25 cellular contexts compared by ENCODE assay signal in genomic region chr22:38079804-38080203, GRCh38. TPM values are rescaled to one million over a fixed set of nuclear protein-coding genes. Genes with fewer than 3 reads are reported as not detected.
DNase-seq lines count a peak whose midpoint lies in the region; ATAC-seq and TF ChIP-seq lines count a peak whose summit lies in the region.
"Had no signal": no experiment of that assay in that cellular context is flagged by ENCODE, and none has a peak within 500 bp of the region (broad histone marks: within the 10 kb centered on the region; RNA-seq: fewer than 3 reads in every experiment).

No MANE protein-coding gene starts in this region.

- BruUV-seq in IMR-90 (replicated peaks; lab: Mats Ljungman, UMichigan), result no TSS peak

- H3K36me3 Mint-ChIP-seq in endothelial cell (ENCODE audit: low read depth, unreplicated experiment) (peaks cover 4% of the 10 kb centered on the region), natural killer cell (no peaks in the 10 kb centered on the region), type B pancreatic cell (no peaks in the 10 kb centered on the region)

- no peak overlapping the region for H3K27ac ChIP-seq in IMR-90 (ENCODE audit: insufficient read depth, low read length)
- H3K27ac ChIP-seq: SJSA1 had no signal

- H2BK5ac ChIP-seq in IMR-90 (ENCODE audit: low read depth, low read length, poor library complexity, severe bottlenecking), result no peak overlapping the region

- DNase-seq in IMR-90 (no peak), endothelial cell (ENCODE audit: low spot score) (no peak), natural killer cell (no peak), type B pancreatic cell (ENCODE audit: extremely low spot score, unreplicated experiment) (no peak), dermis blood vessel endothelial cell (no peak), NCI-H524 (lab: John Stamatoyannopoulos, UW) (no peak)
- DNase-seq: BE2C; Calu3; DMS79 treated with DMSO at 0.1 percent for 48 hours; GF-D8; HCEC 1CT; NCI-H1092; NCI-H1436; NCI-H187 treated with DMSO at 0.1 percent for 48 hours; NCI-H2171 treated with DMSO at 0.1 percent for 48 hours; NCI-H345; NCI-H524 treated with DMSO at 0.1 percent for 48 hours; NCI-H774; NK-92 treated with Interleukin-12 subunit alpha and Interleukin-12 subunit beta, amount 100 ng/mL, for 24 hours; PC-3; RPMI8226 had no signal

- no peak overlapping the region for H4K91ac ChIP-seq in IMR-90 (ENCODE audit: insufficient read depth, low read depth, low read length)

- H3K4me3 Mint-ChIP-seq in endothelial cell (ENCODE audit: unreplicated experiment) (peak overlapping the region; percentile 51), natural killer cell (peak overlapping the region; percentile 62), type B pancreatic cell (peak overlapping the region; percentile 41)

- TF ChIP-seq POLR2A in IMR-90 (IDR thresholded peaks at IDR 0.05; ENCODE audit: low read depth, low read length), result no peak

- H2BK20ac ChIP-seq in IMR-90 (ENCODE audit: low read depth, low read length), result no peak overlapping the region

- no peaks in the 10 kb centered on the region; the same call in 1 of the 2 replicates for H3K4me1 ChIP-seq in IMR-90 (ENCODE audit: control insufficient read depth, insufficient read depth, low read length)
- H3K4me1 ChIP-seq: BE2C had no signal

- peak overlapping the region; percentile 82 for H2AK9ac ChIP-seq in IMR-90 (replicated peaks; ENCODE audit: low read depth, low read length, poor library complexity)

- POLR2A ChIA-PET in IMR-90 (lab: Charles Lee; ENCODE audit: unreplicated experiment), result no interaction called here

- no peak overlapping the region for H4K5ac ChIP-seq in IMR-90 (ENCODE audit: low read depth, low read length)

- no peaks in the 10 kb centered on the region for H3K79me1 ChIP-seq in IMR-90 (ENCODE audit: low read depth in 1 of 2, low read length in 2 of 2)

- dilution Hi-C loops in IMR-90 (cut with HindIII; ENCODE audit: low sequenced_read_pairs, unreplicated experiment), result no loop called here

- no peak overlapping the region for H3K9ac ChIP-seq in IMR-90 (ENCODE audit: low read depth, low read length)

- TF ChIP-seq CTCF in IMR-90 (conservative IDR thresholded peaks at IDR 0.05; ENCODE audit: low read depth, low read length) (no peak), endothelial cell (IDR thresholded peaks at IDR 0.05; ENCODE audit: unreplicated experiment) (no peak), natural killer cell (IDR thresholded peaks at IDR 0.05) (no peak), type B pancreatic cell (conservative IDR thresholded peaks at IDR 0.05) (no peak)

- H3K36me3 ChIP-seq in IMR-90 (ENCODE audit: control insufficient read depth, insufficient read depth, low read length), result peaks cover under 1% of the 10 kb centered on the region; the same call in 1 of the 2 replicates
- H3K36me3 ChIP-seq: BE2C, SJSA1 had no signal

- no peak overlapping the region for H3K27ac Mint-ChIP-seq in endothelial cell (ENCODE audit: unreplicated experiment)
- no peak overlapping the region for H3K27ac Mint-ChIP-seq in natural killer cell
- H3K27ac Mint-ChIP-seq in type B pancreatic cell, result no peak overlapping the region

- H3K27me3 Mint-ChIP-seq in endothelial cell (ENCODE audit: unreplicated experiment) (peaks cover 15% of the 10 kb centered on the region), natural killer cell (ENCODE audit: low read depth in 2 of 2) (no peaks in the 10 kb centered on the region), type B pancreatic cell (no peaks in the 10 kb centered on the region)

- in situ Hi-C loops in IMR-90 (cut with MboI; ENCODE audit: low sequenced_read_pairs), result no loop called here

- no peak overlapping the region for H4K8ac ChIP-seq in IMR-90 (ENCODE audit: low read depth in 2 of 2, low read length in 2 of 2)

- H3K4me1 Mint-ChIP-seq in endothelial cell (ENCODE audit: unreplicated experiment) (no peaks in the 10 kb centered on the region), natural killer cell (peaks cover 0 to 15% of the 10 kb centered on the region in 2 donors), type B pancreatic cell (ENCODE audit: unreplicated experiment) (no peaks in the 10 kb centered on the region)

- H3K4me3 ChIP-seq in IMR-90 (ENCODE audit: insufficient read depth, low read depth, low read length), result no peak overlapping the region
- H3K4me3 ChIP-seq: SJSA1 had no signal

- 71% methylated on average over 5 of the region's 7 CpGs; no CpG with 5 or more reads in 1 of the 2 experiments for WGBS in IMR-90 (ENCODE audit: extremely low coverage in 2 of 2, insufficient read length in 1 of 2), 2 experiments

- H2AFZ ChIP-seq in IMR-90 (replicated peaks; ENCODE audit: low read length, poor library complexity), result peak overlapping the region; percentile 23

- H3K4me2 ChIP-seq in IMR-90 (ENCODE audit: low read depth, low read length), result no peak overlapping the region

- no peak overlapping the region for H3K4ac ChIP-seq in IMR-90 (ENCODE audit: low read depth, low read length)

- H3K23ac ChIP-seq in IMR-90 (ENCODE audit: low read depth, low read length), result no peak overlapping the region

- H3K14ac ChIP-seq in IMR-90 (replicated peaks; ENCODE audit: low read depth, low read length), result no peak overlapping the region

- CTCF ChIA-PET in IMR-90 (lab: Yijun Ruan, JAX), result no interaction called here

- no peak overlapping the region for H2BK15ac ChIP-seq in IMR-90 (ENCODE audit: low read depth, low read length)

- ATAC-seq in IMR-90 (ENCODE audit: low read depth), result no peak
- ATAC-seq in natural killer cell, result no peak
- no peak for ATAC-seq in HG02763 (IDR thresholded peaks at IDR 0.05; ENCODE audit: unreplicated experiment)
- ATAC-seq: PC-3 had no signal

- H3K9me3 Mint-ChIP-seq in endothelial cell (ENCODE audit: unreplicated experiment) (no peaks in the 10 kb centered on the region), natural killer cell (no peaks in the 10 kb centered on the region), type B pancreatic cell (no peaks in the 10 kb centered on the region)

- intact Hi-C loops in IMR-90 (cut with micrococcal nuclease) (no loop called here), natural killer cell (cut with micrococcal nuclease) (no loop called here)

- H3K27me3 ChIP-seq in IMR-90 (ENCODE audit: control insufficient read depth, insufficient read depth, low read length), result peaks cover 34% of the 10 kb centered on the region

- no peak overlapping the region for H3K56ac ChIP-seq in IMR-90 (ENCODE audit: extremely low read depth, insufficient read depth, low read length)

- H3K9me3 ChIP-seq in IMR-90 (ENCODE audit: control insufficient read depth, insufficient read depth, low read length), result no peaks in the 10 kb centered on the region
- H3K9me3 ChIP-seq: BE2C, SJSA1 had no signal

- TF ChIP-seq RAD21 in IMR-90 (IDR thresholded peaks at IDR 0.05; ENCODE audit: low read length), result no peak

- H3K18ac ChIP-seq in IMR-90 (ENCODE audit: low read depth, low read length), result no peak overlapping the region

- H4K20me1 ChIP-seq in IMR-90 (ENCODE audit: insufficient read depth, low read length), result no peaks in the 10 kb centered on the region

- no peak overlapping the region; the same call in 1 of the 2 replicates for H2AK5ac ChIP-seq in IMR-90 (ENCODE audit: low read depth, low read length)

- H3K9me1 ChIP-seq in IMR-90 (ENCODE audit: insufficient read depth, low read length), result 0 out of 2 replicates have a peak, but pooled peaks cover 6% of the 10 kb centered on the region

- no peak overlapping the region for H2BK120ac ChIP-seq in IMR-90 (ENCODE audit: low read depth, low read length)

TF ChIP-seq in IMR-90, 13 proteins besides CTCF, POLR2A, EP300 and RAD21 (continues in another document):
- TF ChIP-seq BHLHE40 (IDR thresholded peaks at IDR 0.05; ENCODE audit: low read depth, low read length) (no peak), CEBPB (IDR thresholded peaks at IDR 0.05; ENCODE audit: low read depth, low read length) (no peak), RCOR1 (IDR thresholded peaks at IDR 0.05; ENCODE audit: insufficient replicate concordance, low read length) (no peak), FOS (IDR thresholded peaks at IDR 0.05; ENCODE audit: low read depth, low read length) (no peak), MXI1 (IDR thresholded peaks at IDR 0.05; ENCODE audit: borderline replicate concordance, low read depth, low read length) (no peak)
- TF ChIP-seq, protein P1, sequence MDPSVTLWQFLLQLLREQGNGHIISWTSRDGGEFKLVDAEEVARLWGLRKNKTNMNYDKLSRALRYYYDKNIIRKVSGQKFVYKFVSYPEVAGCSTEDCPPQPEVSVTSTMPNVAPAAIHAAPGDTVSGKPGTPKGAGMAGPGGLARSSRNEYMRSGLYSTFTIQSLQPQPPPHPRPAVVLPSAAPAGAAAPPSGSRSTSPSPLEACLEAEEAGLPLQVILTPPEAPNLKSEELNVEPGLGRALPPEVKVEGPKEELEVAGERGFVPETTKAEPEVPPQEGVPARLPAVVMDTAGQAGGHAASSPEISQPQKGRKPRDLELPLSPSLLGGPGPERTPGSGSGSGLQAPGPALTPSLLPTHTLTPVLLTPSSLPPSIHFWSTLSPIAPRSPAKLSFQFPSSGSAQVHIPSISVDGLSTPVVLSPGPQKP (IDR thresholded peaks at IDR 0.05; ENCODE audit: borderline replicate concordance, low read depth, low read length), result no peak

RNA-seq across cellular contexts. Expression of gene SLC16A8, which starts 4.2 kb away (rescaled TPM):
- not detected in 2 replicates for total RNA-seq in IMR-90 (2012; rRNA removed)
- not detected in 2 replicates for polyA plus RNA-seq in IMR-90 (2012; rRNA removed)
- 0.08 and 0.21 TPM in 2 replicates for polyA plus RNA-seq in IMR-90 (2012; cell fraction: cytosol; rRNA removed)
- not detected in 2 replicates for polyA plus RNA-seq in IMR-90 (2012; cell fraction: nucleus; rRNA removed; ENCODE audit: low replicate concordance)
- not detected for total RNA-seq in endothelial cell (ENCODE audit: unreplicated experiment)
- total RNA-seq in natural killer cell, result 1 to 10 TPM in 1 of 3 donors, not detected in 2; 1.0 TPM
- not detected in 2 replicates for total RNA-seq in type B pancreatic cell (ENCODE audit: low replicate concordance)
- total RNA-seq in dermis blood vessel endothelial cell, result 0.05 TPM in 1 of 2 replicates, not detected in the other
- total RNA-seq: Calu3, H1, PC-3, Right ventricle myocardium superior, SJSA1 had no signal

RNA-seq across cellular contexts. Expression of gene PICK1, which starts 22.6 kb away (rescaled TPM):
- total RNA-seq in IMR-90 (2012; rRNA removed), result 14.4 and 16.5 TPM in 2 replicates
- polyA plus RNA-seq in IMR-90 (2012; rRNA removed), result 21.0 and 22.1 TPM in 2 replicates
- polyA plus RNA-seq in IMR-90 (2012; cell fraction: cytosol; rRNA removed), result 21.3 and 24.6 TPM in 2 replicates
- polyA plus RNA-seq in IMR-90 (2012; cell fraction: nucleus; rRNA removed; ENCODE audit: low replicate concordance), result 95.1 and 119 TPM in 2 replicates
- total RNA-seq in endothelial cell (ENCODE audit: unreplicated experiment), result 24.1 TPM
- total RNA-seq in natural killer cell, result 10 to 100 TPM; 28.4 to 30.9 (median 29.9) TPM
- total RNA-seq in type B pancreatic cell (ENCODE audit: low replicate concordance), result 45.4 and 45.6 TPM in 2 replicates
- total RNA-seq in dermis blood vessel endothelial cell, result 15.5 and 18.7 TPM in 2 replicates

RNA-seq across cellular contexts. Expression of gene BAIAP2L2, which starts 30.7 kb away (rescaled TPM):
- total RNA-seq in IMR-90 (2012; rRNA removed) (0.18 and 0.28 TPM in 2 replicates), endothelial cell (ENCODE audit: unreplicated experiment) (0.77 TPM), natural killer cell (1 to 10 TPM in 2 of 3 donors, under 1 TPM in 1; 0.99 to 1.9 (median 1.2) TPM), type B pancreatic cell (ENCODE audit: low replicate concordance) (4.5 and 12.1 TPM in 2 replicates), dermis blood vessel endothelial cell (not detected in 2 replicates)
- polyA plus RNA-seq in IMR-90 (2012; rRNA removed), result 0.46 and 0.67 TPM in 2 replicates
- 0.55 and 0.81 TPM in 2 replicates for polyA plus RNA-seq in IMR-90 (2012; cell fraction: cytosol; rRNA removed)
- polyA plus RNA-seq in IMR-90 (2012; cell fraction: nucleus; rRNA removed; ENCODE audit: low replicate concordance), result 1.1 and 2.3 TPM in 2 replicates
- total RNA-seq: SJSA1 had no signal
